ENCODE assay signal across 8 cellular contexts in genomic region chr1:51519048-51519856, GRCh38. TPM values are rescaled to one million over a fixed set of nuclear protein-coding genes. Genes with fewer than 3 reads are reported as not detected.
A peak's percentile ranks its signal among the peaks of the same experiment; 100 is the strongest.
DNase-seq lines count a peak whose midpoint lies in the region; ATAC-seq and TF ChIP-seq lines count a peak whose summit lies in the region.

TSS of gene EPS15 (minus strand) at chr1:51519266. CDS start at chr1:51519231, 35 bp downstream.

- CTCF ChIA-PET in AG04450 (lab: Charles Lee): interaction anchor here (1.3 to 1.7 kb wide), 2 partner anchors 15 to 250 kb away, joined by 3 to 8 read pairs; no protein-coding TSS in a partner anchor

- no peaks in the 10 kb centered on the region for H3K27me3 ChIP-seq in AG04450 (ENCODE audit: control insufficient read depth, insufficient read depth, low read length)

- H3K27ac ChIP-seq in AG04450 (ENCODE audit: low read depth, low read length): peak within 1 kb of the TSS; percentile 39
- peak within 1 kb of the TSS; percentile 92 for H3K27ac ChIP-seq in cingulate gyrus (ENCODE audit: low read depth, low read length)

- TF ChIP-seq CTCF in AG04450 (IDR thresholded peaks at IDR 0.05; ENCODE audit: low read depth, low read length): no peak

- peak within 1 kb of the TSS; percentile 81 for H3K4me3 ChIP-seq in AG04450 (ENCODE audit: low read depth, low read length)

- POLR2A ChIA-PET in AG04450 (lab: Yijun Ruan, JAX): interaction anchor here (1.1 to 1.5 kb wide), 2 partner anchors 12 to 16 kb away, joined by 3 to 10 read pairs; no protein-coding TSS in a partner anchor

- H3K9me3 ChIP-seq in AG04450 (ENCODE audit: control insufficient read depth, insufficient read depth, low read length): no peaks in the 10 kb centered on the region

- DNase-seq in AG04450 (ENCODE audit: low read depth, low spot score) (peak; percentile 29), NCI-H446 treated with DMSO at 0.1 percent for 48 hours (lab: John Stamatoyannopoulos, UW) (peak; percentile 74), kidney glomerular epithelial cell (lab: John Stamatoyannopoulos, UW) (peak; percentile 87)
- peak; percentile 92 for DNase-seq in activated CD4-positive, alpha-beta T cell treated with anti-CD3 and anti-CD28 coated beads for 48 hours
- peak; percentile 79 to 89 for DNase-seq in stimulated activated CD4-positive, alpha-beta T cell treated with anti-CD3 and anti-CD28 coated beads, Interleukin-15, amount 100 ng/mL, for 48 hours (ENCODE audit: low read depth in 2 of 2)

- peak; percentile 31 for ATAC-seq in GM18870 (IDR thresholded peaks at IDR 0.05; ENCODE audit: unreplicated experiment)
- peak; percentile 46 for ATAC-seq in HG03108 (IDR thresholded peaks at IDR 0.05; ENCODE audit: unreplicated experiment)

RNA-seq across cellular contexts. Expression of gene EPS15, which starts in this region (rescaled TPM):
- 40.9 and 55.4 TPM in 2 replicates for polyA plus RNA-seq in AG04450 (2011; rRNA removed)
- 28.6 and 56.6 TPM in 2 replicates for polyA minus RNA-seq in AG04450 (2011; rRNA and poly(A)+ RNA removed)

Comparison
In these comparisons a context has a peak if more than half of its experiments do, and no peak if none do; other contexts are left out.
1. Peak in every context shown above with its lines: DNase-seq, ATAC-seq, H3K4me3 ChIP-seq and H3K27ac ChIP-seq.
2. DNase-seq: peak in every context shown above with its lines; median percentile 92 in activated CD4-positive, alpha-beta T cell treated with anti-CD3 and anti-CD28 coated beads for 48 hours; 87 in kidney glomerular epithelial cell; 84 in stimulated activated CD4-positive, alpha-beta T cell treated with anti-CD3 and anti-CD28 coated beads, Interleukin-15, amount 100 ng/mL, for 48 hours; 74 in NCI-H446 treated with DMSO at 0.1 percent for 48 hours; 29 in AG04450.